In genomic region chr17:80123791-80124190, GRCh38 we compare ENCODE assay signal across 15 cellular contexts. TPM values are rescaled to one million over a fixed set of nuclear protein-coding genes. Genes with fewer than 3 reads are reported as not detected.
DNase-seq lines count a peak whose midpoint lies in the region; FAIRE-seq and TF ChIP-seq lines count a peak whose summit lies in the region.
"Had no signal": no experiment of that assay in that cellular context is flagged by ENCODE, and none has a peak within 500 bp of the region (broad histone marks: within the 10 kb centered on the region; RNA-seq: fewer than 3 reads in every experiment).

No MANE protein-coding gene starts in this region.

- DNase-seq in DMS53 (lab: John Stamatoyannopoulos, UW) (peak; percentile 23), DMS53 treated with DMSO at 0.1 percent for 48 hours (lab: John Stamatoyannopoulos, UW; ENCODE audit: unreplicated experiment) (no peak), astrocyte (ENCODE audit: low read depth) (peak; percentile 69), iris pigment epithelial cell (ENCODE audit: low read depth) (peak; percentile 21), stomach (peak; percentile 25), NOMO-1 treated with DMSO at 0.1 percent for 48 hours (lab: John Stamatoyannopoulos, UW; ENCODE audit: unreplicated experiment) (no peak)
- no peak for DNase-seq in activated T-helper 2 cell treated with anti-CD3 and anti-CD28 coated beads, Interferon-gamma antibody, Interleukin-2, Interleukin-4, amounts not matched to agents 10 μg/mL and 5 μg/mL and 100 μg/mL, durations not matched to agents 14 hours and 24 hours and 36 hours (ENCODE audit: low spot score)
- DNase-seq in activated CD4-positive, alpha-beta T cell treated with anti-CD3 and anti-CD28 coated beads, Interleukin-2, amount 50 U/mL, for 48 hours, result no peak
- DNase-seq: effector CD4-positive, alpha-beta T cell; hippocampal formation; NCI-H226 had no signal

- H3K9me3 ChIP-seq in astrocyte (ENCODE audit: insufficient read depth, low read depth, low read length) (no peaks in the 10 kb centered on the region), stomach (no peaks in the 10 kb centered on the region)

- intact Hi-C loops in stomach (cut with DNase I; ENCODE audit: low total_unique reads), result no loop called here
- intact Hi-C loops in activated T-helper 2 cell treated with anti-CD3 and anti-CD28 coated beads, Interferon-gamma antibody, Interleukin-2, Interleukin-4, amounts not matched to agents 10 μg/mL and 5 μg/mL and 100 μg/mL, durations not matched to agents 14 hours and 24 hours and 36 hours (cut with micrococcal nuclease), result no loop called here

- no peak overlapping the region for H3K4me3 ChIP-seq in astrocyte (ENCODE audit: insufficient read depth, low read depth, low read length)
- no peak overlapping the region for H3K4me3 ChIP-seq in stomach
- H3K4me3 ChIP-seq: GM12878 had no signal

- H3K4me2 ChIP-seq in astrocyte (ENCODE audit: low read length), result no peak overlapping the region

- H3K4me1 ChIP-seq in astrocyte (ENCODE audit: insufficient read depth, low read length) (peaks cover 14% of the 10 kb centered on the region), stomach (no peaks in the 10 kb centered on the region)

- TF ChIP-seq CTCF in astrocyte (IDR thresholded peaks at IDR 0.05; ENCODE audit: insufficient read depth, low read depth, low read length), result no peak
- no peak for TF ChIP-seq CTCF in stomach (IDR thresholded peaks at IDR 0.05)

- H3K4me1 Mint-ChIP-seq in astrocyte (ENCODE audit: low read depth, unreplicated experiment), result peaks cover 9% of the 10 kb centered on the region
- H3K4me1 Mint-ChIP-seq in activated T-helper 2 cell treated with anti-CD3 and anti-CD28 coated beads, Interferon-gamma antibody, Interleukin-2, Interleukin-4, amounts not matched to agents 10 μg/mL and 5 μg/mL and 100 μg/mL, durations not matched to agents 14 hours and 24 hours and 36 hours (ENCODE audit: low read depth), result no peaks in the 10 kb centered on the region

- no peaks in the 10 kb centered on the region for H4K20me1 ChIP-seq in astrocyte (ENCODE audit: insufficient read depth, low read length)

- TF ChIP-seq POLR2A in stomach (IDR thresholded peaks at IDR 0.05), result no peak

- H3K27me3 ChIP-seq in astrocyte (ENCODE audit: insufficient read depth, low read length) (peaks cover 3% of the 10 kb centered on the region), stomach (peaks cover 0 to 27% (median 0%) of the 10 kb centered on the region in 3 donors)

- 73 to 76% (median 74%) methylated on average over 15 of the region's 15 CpGs for WGBS in stomach, 5 donors

- H3K27ac ChIP-seq in astrocyte (ENCODE audit: low read depth, low read length) (no peak overlapping the region), stomach (no peak overlapping the region)
- H3K27ac ChIP-seq: 22Rv1 had no signal

- no peaks in the 10 kb centered on the region for H3K79me2 ChIP-seq in astrocyte (ENCODE audit: insufficient read depth, low read length)

- no peaks in the 10 kb centered on the region for H3K36me3 ChIP-seq in astrocyte (ENCODE audit: insufficient read depth, low read length)
- H3K36me3 ChIP-seq in stomach, result peaks cover 0 to 11% (median 9%) of the 10 kb centered on the region in 4 donors

- H3K36me3 Mint-ChIP-seq in astrocyte (ENCODE audit: low read depth, unreplicated experiment), result no peaks in the 10 kb centered on the region
- no peaks in the 10 kb centered on the region for H3K36me3 Mint-ChIP-seq in activated T-helper 2 cell treated with anti-CD3 and anti-CD28 coated beads, Interferon-gamma antibody, Interleukin-2, Interleukin-4, amounts not matched to agents 10 μg/mL and 5 μg/mL and 100 μg/mL, durations not matched to agents 14 hours and 24 hours and 36 hours (ENCODE audit: low read depth)

- no peak overlapping the region for H3K9ac ChIP-seq in astrocyte (ENCODE audit: low read length)

- H3K4me3 Mint-ChIP-seq in astrocyte (ENCODE audit: unreplicated experiment), result no peak overlapping the region
- no peak overlapping the region for H3K4me3 Mint-ChIP-seq in activated T-helper 2 cell treated with anti-CD3 and anti-CD28 coated beads, Interferon-gamma antibody, Interleukin-2, Interleukin-4, amounts not matched to agents 10 μg/mL and 5 μg/mL and 100 μg/mL, durations not matched to agents 14 hours and 24 hours and 36 hours (ENCODE audit: low read depth)

- no peak for FAIRE-seq in astrocyte (lab: Jason Lieb, UNC)
- FAIRE-seq: D721Med, GM12878, TTC549 had no signal

- no peak for TF ChIP-seq EP300 in stomach (IDR thresholded peaks at IDR 0.05)

- H3K27ac Mint-ChIP-seq in astrocyte (ENCODE audit: unreplicated experiment), result peak overlapping the region; percentile 58
- no peak overlapping the region for H3K27ac Mint-ChIP-seq in activated T-helper 2 cell treated with anti-CD3 and anti-CD28 coated beads, Interferon-gamma antibody, Interleukin-2, Interleukin-4, amounts not matched to agents 10 μg/mL and 5 μg/mL and 100 μg/mL, durations not matched to agents 14 hours and 24 hours and 36 hours

- no peaks in the 10 kb centered on the region for H3K9me3 Mint-ChIP-seq in astrocyte (ENCODE audit: unreplicated experiment)
- no peaks in the 10 kb centered on the region for H3K9me3 Mint-ChIP-seq in activated T-helper 2 cell treated with anti-CD3 and anti-CD28 coated beads, Interferon-gamma antibody, Interleukin-2, Interleukin-4, amounts not matched to agents 10 μg/mL and 5 μg/mL and 100 μg/mL, durations not matched to agents 14 hours and 24 hours and 36 hours

- H3K27me3 Mint-ChIP-seq in astrocyte (ENCODE audit: low read depth, unreplicated experiment), result peaks cover 3% of the 10 kb centered on the region
- peaks cover 11% of the 10 kb centered on the region for H3K27me3 Mint-ChIP-seq in activated T-helper 2 cell treated with anti-CD3 and anti-CD28 coated beads, Interferon-gamma antibody, Interleukin-2, Interleukin-4, amounts not matched to agents 10 μg/mL and 5 μg/mL and 100 μg/mL, durations not matched to agents 14 hours and 24 hours and 36 hours (ENCODE audit: low read depth)

- no peak overlapping the region for H2AFZ ChIP-seq in astrocyte (ENCODE audit: low read depth, low read length)

RNA-seq across cellular contexts. Expression of gene GAA, which starts 22.4 kb away (rescaled TPM):
- total RNA-seq in astrocyte (46.9 and 47.7 TPM in 2 replicates), stomach (10 to 100 TPM; 15.2 to 63.4 (median 27.2) TPM)
- 10 to 100 TPM in 2 of 3 donors, 1 to 10 TPM in 1; 9.6 to 22.2 (median 21.4) TPM for polyA plus RNA-seq in stomach
- 23.6 and 26.1 TPM in 2 replicates for total RNA-seq in activated T-helper 2 cell treated with anti-CD3 and anti-CD28 coated beads, Interferon-gamma antibody, Interleukin-2, Interleukin-4, amounts not matched to agents 10 μg/mL and 5 μg/mL and 100 μg/mL, durations not matched to agents 14 hours and 24 hours and 36 hours

RNA-seq across cellular contexts. Expression of gene EIF4A3, which starts 23.1 kb away (rescaled TPM):
- total RNA-seq in astrocyte, result 87.5 and 89.9 TPM in 2 replicates
- 10 to 100 TPM; 17.5 to 78.2 (median 49.7) TPM for total RNA-seq in stomach
- polyA plus RNA-seq in stomach, result 10 to 100 TPM; 47.3 to 61.0 (median 48.7) TPM
- 167 and 169 TPM in 2 replicates for total RNA-seq in activated T-helper 2 cell treated with anti-CD3 and anti-CD28 coated beads, Interferon-gamma antibody, Interleukin-2, Interleukin-4, amounts not matched to agents 10 μg/mL and 5 μg/mL and 100 μg/mL, durations not matched to agents 14 hours and 24 hours and 36 hours

RNA-seq across cellular contexts. Expression of gene CARD14, which starts 46.0 kb away (rescaled TPM):
- total RNA-seq in astrocyte, result 0.29 TPM in 1 of 2 replicates, not detected in the other
- 1 to 10 TPM in 2 of 5 donors, not detected in 3; 2.7 to 3.9 TPM for total RNA-seq in stomach
- polyA plus RNA-seq in stomach, result 10 to 100 TPM in 1 of 3 donors, under 1 TPM in 1, not detected in 1; 0.12 to 10.5 TPM
- total RNA-seq in activated T-helper 2 cell treated with anti-CD3 and anti-CD28 coated beads, Interferon-gamma antibody, Interleukin-2, Interleukin-4, amounts not matched to agents 10 μg/mL and 5 μg/mL and 100 μg/mL, durations not matched to agents 14 hours and 24 hours and 36 hours, result not detected in 2 replicates
- total RNA-seq: GM12878 had no signal

Comparison
In these comparisons a context has a peak if more than half of its experiments do, and no peak if none do; other contexts are left out.
1. DNase-seq: peak in DMS53 (single experiment), astrocyte (single experiment), iris pigment epithelial cell (single experiment) and stomach (single experiment); none in DMS53 treated with DMSO at 0.1 percent for 48 hours (single experiment), NOMO-1 treated with DMSO at 0.1 percent for 48 hours (single experiment), activated T-helper 2 cell treated with anti-CD3 and anti-CD28 coated beads, Interferon-gamma antibody, Interleukin-2, Interleukin-4, amounts not matched to agents 10 μg/mL and 5 μg/mL and 100 μg/mL, durations not matched to agents 14 hours and 24 hours and 36 hours (single experiment) and activated CD4-positive, alpha-beta T cell treated with anti-CD3 and anti-CD28 coated beads, Interleukin-2, amount 50 U/mL, for 48 hours (0 of 2).